In genomic region chr3:182445576-182445975, GRCh38 we compare ENCODE assay signal across 1 cellular context.
TF ChIP-seq lines count a peak whose summit lies in the region.

No MANE protein-coding gene starts in this region.

TF ChIP-seq in GM23338, 12 proteins besides CTCF, POLR2A, EP300 and RAD21 (continued from another document):
- no peak for TF ChIP-seq ZNF462 (CRISPR knock-in tag; IDR thresholded peaks at IDR 0.05)
- no peak for TF ChIP-seq EZH2 (IDR thresholded peaks at IDR 0.05; ENCODE audit: low read depth, unreplicated experiment)
- no peak for TF ChIP-seq JUNB (IDR thresholded peaks at IDR 0.05; ENCODE audit: unreplicated experiment)
- TF ChIP-seq CREB1 (CRISPR knock-in tag; IDR thresholded peaks at IDR 0.05; ENCODE audit: low read depth), result no peak
- TF ChIP-seq, protein P1, sequence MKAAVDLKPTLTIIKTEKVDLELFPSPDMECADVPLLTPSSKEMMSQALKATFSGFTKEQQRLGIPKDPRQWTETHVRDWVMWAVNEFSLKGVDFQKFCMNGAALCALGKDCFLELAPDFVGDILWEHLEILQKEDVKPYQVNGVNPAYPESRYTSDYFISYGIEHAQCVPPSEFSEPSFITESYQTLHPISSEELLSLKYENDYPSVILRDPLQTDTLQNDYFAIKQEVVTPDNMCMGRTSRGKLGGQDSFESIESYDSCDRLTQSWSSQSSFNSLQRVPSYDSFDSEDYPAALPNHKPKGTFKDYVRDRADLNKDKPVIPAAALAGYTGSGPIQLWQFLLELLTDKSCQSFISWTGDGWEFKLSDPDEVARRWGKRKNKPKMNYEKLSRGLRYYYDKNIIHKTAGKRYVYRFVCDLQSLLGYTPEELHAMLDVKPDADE (IDR thresholded peaks at IDR 0.05), result no peak
- no peak for TF ChIP-seq ZNF331 (CRISPR knock-in tag; IDR thresholded peaks at IDR 0.05; ENCODE audit: low read depth)
- TF ChIP-seq STAT1 (IDR thresholded peaks at IDR 0.05; ENCODE audit: unreplicated experiment), result no peak
- TF ChIP-seq EZH2phosphoT487 (IDR thresholded peaks at IDR 0.05; ENCODE audit: unreplicated experiment), result no peak
- no peak for TF ChIP-seq ZNF114 (CRISPR knock-in tag; IDR thresholded peaks at IDR 0.05)
TF ChIP-seq in GM23338: peak in this region for 0.
